In genomic region chr12:27193106-27193505, GRCh38 we compare ENCODE assay signal across 16 cellular contexts. TPM values are rescaled to one million over a fixed set of nuclear protein-coding genes. Genes with fewer than 3 reads are reported as not detected.
DNase-seq lines count a peak whose midpoint lies in the region; ATAC-seq, FAIRE-seq and TF ChIP-seq lines count a peak whose summit lies in the region.
"Had no signal": no experiment of that assay in that cellular context is flagged by ENCODE, and none has a peak within 500 bp of the region (broad histone marks: within the 10 kb centered on the region; RNA-seq: fewer than 3 reads in every experiment).

No MANE protein-coding gene starts in this region.

- TF ChIP-seq CTCF in liver (IDR thresholded peaks at IDR 0.05; ENCODE audit: low read depth, low read length, missing input control) (no peak), HepG2 (CRISPR knock-in tag; IDR thresholded peaks at IDR 0.05) (no peak), esophagus muscularis mucosa (IDR thresholded peaks at IDR 0.05) (no peak), mucosa of descending colon (IDR thresholded peaks at IDR 0.05) (no peak), kidney (IDR thresholded peaks at IDR 0.05; ENCODE audit: borderline replicate concordance, extremely low read depth, insufficient read depth) (no peak)

- WGBS in liver, result 40% methylated on average over 2 of the region's 2 CpGs
- WGBS in HepG2 (ENCODE audit: low lambda C conversion rate), result 61% methylated on average over 2 of the region's 2 CpGs
- 30% methylated on average over 2 of the region's 2 CpGs for WGBS in esophagus muscularis mucosa

- H3K36me3 ChIP-seq in liver (ENCODE audit: control insufficient read depth in 4 of 4, insufficient read depth in 3 of 4, low read depth in 1 of 4, low read length in 3 of 4) (no peaks in the 10 kb centered on the region), HepG2 (replicated peaks in 1 of 2; ENCODE audit: control insufficient read depth in 1 of 2, insufficient read depth in 2 of 2, low read length in 2 of 2) (no peaks in the 10 kb centered on the region), esophagus muscularis mucosa (no peaks in the 10 kb centered on the region), mucosa of descending colon (ENCODE audit: low read depth) (no peaks in the 10 kb centered on the region), kidney (ENCODE audit: control insufficient read depth in 1 of 2, insufficient read depth in 2 of 2, low read length in 2 of 2) (no peaks in the 10 kb centered on the region)
- H3K36me3 ChIP-seq: lower lobe of right lung had no signal

- DNase-seq in HepG2 (ENCODE audit: low spot score), result no peak
- DNase-seq in esophagus muscularis mucosa (ENCODE audit: extremely low spot score), result no peak
- DNase-seq in mucosa of descending colon, result no peak
- no peak for DNase-seq in activated CD4-positive, alpha-beta T cell treated with anti-CD3 and anti-CD28 coated beads for 48 hours
- no peak for DNase-seq in kidney
- DNase-seq: activated CD4-positive, alpha-beta T cell treated with anti-CD3 and anti-CD28 coated beads, Interleukin-2, amount 10 ng/mL, durations not matched to agents 7 days and 5 days; activated effector memory CD4-positive, alpha-beta T cell treated with anti-CD3 and anti-CD28 coated beads, Interleukin-2, amount 50 U/mL, for 16 hours; cortex of kidney; lower lobe of right lung; posterior cingulate gyrus; substantia nigra had no signal

- TF ChIP-seq POLR2A in HepG2 (IDR thresholded peaks at IDR 0.05; ENCODE audit: insufficient read depth in 1 of 2, low read depth in 2 of 2, low read length in 2 of 2), result no peak
- TF ChIP-seq POLR2A in esophagus muscularis mucosa (IDR thresholded peaks at IDR 0.05; ENCODE audit: low read depth), result no peak

- H3K9ac ChIP-seq in liver (ENCODE audit: low read depth in 1 of 2, low read length in 2 of 2), result peak overlapping the region in 1 of 2 donors; percentile 72
- no peak overlapping the region for H3K9ac ChIP-seq in HepG2 (ENCODE audit: insufficient read depth, low read depth, low read length)
- H3K9ac ChIP-seq in kidney (ENCODE audit: low read length in 2 of 2), result no peak overlapping the region

- H3K4me1 ChIP-seq in liver (ENCODE audit: control insufficient read depth in 4 of 4, insufficient read depth in 4 of 4, low read length in 3 of 4) (peaks cover 9 to 32% (median 19%) of the 10 kb centered on the region in 4 donors), HepG2 (ENCODE audit: insufficient read depth, low read length) (no peaks in the 10 kb centered on the region), esophagus muscularis mucosa (peaks cover 32 to 75% (median 69%) of the 10 kb centered on the region in 4 donors), mucosa of descending colon (ENCODE audit: low read depth) (no peaks in the 10 kb centered on the region), kidney (ENCODE audit: control insufficient read depth in 1 of 2, insufficient read depth in 1 of 2, low read depth in 1 of 2, low read length in 2 of 2) (peaks cover 0 to 7% of the 10 kb centered on the region in 2 donors)

- no peak overlapping the region for H3K4me2 ChIP-seq in HepG2 (ENCODE audit: low read depth, low read length)

- H3K79me2 ChIP-seq in HepG2 (ENCODE audit: insufficient read depth, low read length), result no peaks in the 10 kb centered on the region

- intact Hi-C loops in HepG2 (cut with micrococcal nuclease; ENCODE audit: unreplicated experiment), result no loop called here
- intact Hi-C loops in esophagus muscularis mucosa (cut with DNase I), result no loop called here
- intact Hi-C loops in mucosa of descending colon (cut with DNase I, micrococcal nuclease), result no loop called here
- intact Hi-C loops in kidney (cut with DNase I), result no loop called here

- H3K27ac ChIP-seq in liver (ENCODE audit: low read depth in 1 of 2, low read length in 2 of 2) (peak overlapping the region; percentile 86 to 97), HepG2 (ENCODE audit: extremely low read length, insufficient read depth, low read length) (no peak overlapping the region), esophagus muscularis mucosa (replicated peaks in 1 of 4) (peak overlapping the region; percentile 85 to 88 (median 86)), kidney (ENCODE audit: low read depth in 2 of 2, low read length in 2 of 2) (no peak overlapping the region)
- H3K27ac ChIP-seq: lower lobe of right lung had no signal

- TF ChIP-seq RAD21 in liver (IDR thresholded peaks at IDR 0.05) (peak in 1 of 2 donors; percentile 33), HepG2 (CRISPR knock-in tag; IDR thresholded peaks at IDR 0.05) (no peak)

- POLR2A ChIA-PET in HepG2 (lab: Yijun Ruan, JAX), result no interaction called here

- no peak for TF ChIP-seq EP300 in HepG2 (IDR thresholded peaks at IDR 0.05; ENCODE audit: low read depth in 2 of 2, low read length in 2 of 2)
- TF ChIP-seq EP300 in HepG2 (CRISPR knock-in tag; IDR thresholded peaks at IDR 0.05; ENCODE audit: borderline replicate concordance), result no peak
- TF ChIP-seq EP300 in esophagus muscularis mucosa (IDR thresholded peaks at IDR 0.05), result no peak

- H4K20me1 ChIP-seq in HepG2 (ENCODE audit: insufficient read depth, low read length), result no peaks in the 10 kb centered on the region

- FAIRE-seq in HepG2 (lab: Jason Lieb, UNC) (no peak), kidney (lab: Jason Lieb, UNC) (no peak)
- FAIRE-seq: A204.1, GM18507 had no signal

- no peak overlapping the region for H2AFZ ChIP-seq in HepG2 (ENCODE audit: low read length)

- H3K9me3 ChIP-seq in liver (ENCODE audit: control insufficient read depth in 4 of 4, low read length in 3 of 4), result no peaks in the 10 kb centered on the region
- no peaks in the 10 kb centered on the region for H3K9me3 ChIP-seq in HepG2 (ENCODE audit: low read length)
- no peaks in the 10 kb centered on the region for H3K9me3 ChIP-seq in esophagus muscularis mucosa
- no peaks in the 10 kb centered on the region for H3K9me3 ChIP-seq in mucosa of descending colon
- H3K9me3 ChIP-seq in kidney (ENCODE audit: control insufficient read depth in 1 of 2, low read length in 2 of 2), result no peaks in the 10 kb centered on the region
- H3K9me3 ChIP-seq: lower lobe of right lung had no signal

- ATAC-seq in HepG2 (no peak), mucosa of descending colon (peak; percentile 23), GM18909 (IDR thresholded peaks at IDR 0.05; ENCODE audit: poor library complexity, unreplicated experiment) (no peak), GM21423 (IDR thresholded peaks at IDR 0.05; ENCODE audit: unreplicated experiment) (no peak)

- H3K27me3 ChIP-seq in liver (ENCODE audit: control insufficient read depth in 4 of 4, insufficient read depth in 4 of 4, low read length in 3 of 4), result no peaks in the 10 kb centered on the region
- H3K27me3 ChIP-seq in HepG2 (ENCODE audit: control insufficient read depth in 1 of 2, insufficient read depth in 2 of 2, low read length in 2 of 2), result no peaks in the 10 kb centered on the region
- no peaks in the 10 kb centered on the region for H3K27me3 ChIP-seq in esophagus muscularis mucosa

- H3K4me3 ChIP-seq in liver (ENCODE audit: low read depth in 1 of 3, low read length in 3 of 3) (no peak overlapping the region), HepG2 (replicated peaks in 1 of 3; ENCODE audit: insufficient read depth in 1 of 3, low read depth in 2 of 3, low read length in 3 of 3) (no peak overlapping the region), esophagus muscularis mucosa (no peak overlapping the region), mucosa of descending colon (no peak overlapping the region), kidney (ENCODE audit: low read length in 2 of 2) (no peak overlapping the region)
- H3K4me3 ChIP-seq: lower lobe of right lung had no signal

- in situ Hi-C loops in HepG2 (cut with HindIII; ENCODE audit: extremely low pct_ligation_motif_present, low pct_unique_long_range_greater_than_20kb), result no loop called here

- BruUV-seq in HepG2 (replicated peaks; lab: Mats Ljungman, UMichigan), result no TSS peak

- CTCF ChIA-PET in HepG2 (lab: Yijun Ruan, JAX; ENCODE audit: low intra/inter-chr PET ratio, low total read pairs), result no interaction called here

TF ChIP-seq in liver, 16 proteins besides CTCF, POLR2A, EP300 and RAD21 (continues in another document):
- TF ChIP-seq HNF4A (conservative IDR thresholded peaks at IDR 0.05) (peak; percentile 83 to 87), GABPA (IDR thresholded peaks at IDR 0.05 in 1 of 2, conservative IDR thresholded peaks at IDR 0.05 in 1 of 2) (peak in 1 of 2 donors; percentile 18), RXRA (IDR thresholded peaks at IDR 0.05) (peak in 1 of 2 donors; percentile 50)

TF ChIP-seq in HepG2, 621 proteins besides CTCF, POLR2A, EP300 and RAD21 (continues in another document):
- TF ChIP-seq MBD4 (IDR thresholded peaks at IDR 0.05; ENCODE audit: borderline replicate concordance, low read length) (no peak), SMYD3 (CRISPR knock-in tag; IDR thresholded peaks at IDR 0.05) (no peak), PLRG1 (conservative IDR thresholded peaks at IDR 0.05) (no peak)

RNA-seq across cellular contexts. Expression of gene STK38L, which starts 51.0 kb away (rescaled TPM):
- total RNA-seq in liver, result 1 to 10 TPM; 6.7 to 8.6 TPM
- 1 to 10 TPM; 2.8 to 6.5 TPM for polyA plus RNA-seq in liver
- total RNA-seq in HepG2 (2016; rRNA removed; fragmentation: Illumina TruSeq; extraction: Trizol), result 26.4 and 50.0 TPM in 2 replicates
- 3.3 and 3.9 TPM in 2 replicates for total RNA-seq in HepG2 (2016; cell fraction: cytosol; rRNA removed; fragmentation: Illumina TruSeq; extraction: Trizol; ENCODE audit: low read depth)
- total RNA-seq in HepG2 (2016; cell fraction: insoluble cytoplasmic fraction; rRNA removed; fragmentation: Illumina TruSeq; extraction: Trizol), result 28.4 and 50.0 TPM in 2 replicates
- 9.2 and 9.5 TPM in 2 replicates for total RNA-seq in HepG2 (2016; cell fraction: membrane; rRNA removed; fragmentation: Illumina TruSeq; extraction: Trizol)
- total RNA-seq in HepG2 (2016; cell fraction: nucleus; rRNA removed; fragmentation: Illumina TruSeq; extraction: Trizol), result 16.6 and 22.0 TPM in 2 replicates
- polyA plus RNA-seq in HepG2 (2011; rRNA removed), result 5.6 and 6.1 TPM in 2 replicates
- 1.7 and 2.9 TPM in 2 replicates for polyA plus RNA-seq in HepG2 (2011; cell fraction: cytosol; rRNA removed)
- 4.0 and 6.4 TPM in 2 replicates for polyA plus RNA-seq in HepG2 (2011; cell fraction: nucleus; rRNA removed)
- polyA plus RNA-seq in HepG2 (2012), result 9.9 and 10.9 TPM in 2 replicates
- polyA plus RNA-seq in HepG2 (2016; cell fraction: cytosol; fragmentation: Illumina TruSeq; extraction: Trizol; ENCODE audit: low read depth), result 1.5 and 2.2 TPM in 2 replicates
- polyA plus RNA-seq in HepG2 (2016; cell fraction: insoluble cytoplasmic fraction; fragmentation: Illumina TruSeq; extraction: Trizol; ENCODE audit: low read depth), result 24.1 and 27.8 TPM in 2 replicates
- polyA plus RNA-seq in HepG2 (2016; cell fraction: membrane; fragmentation: Illumina TruSeq; extraction: Trizol; ENCODE audit: low read depth), result 4.4 and 5.5 TPM in 2 replicates
- 16.5 and 18.5 TPM in 2 replicates for polyA plus RNA-seq in HepG2 (2016; cell fraction: nucleus; fragmentation: Illumina TruSeq; extraction: Trizol; ENCODE audit: insufficient read depth, low read depth)
- 2.7 and 5.1 TPM in 2 replicates for polyA minus RNA-seq in HepG2 (2011; rRNA and poly(A)+ RNA removed; ENCODE audit: low replicate concordance)
- 6.2 and 11.1 TPM in 2 replicates for polyA minus RNA-seq in HepG2 (2011; cell fraction: cytosol; rRNA and poly(A)+ RNA removed)
- polyA minus RNA-seq in HepG2 (2011; cell fraction: nucleus; rRNA and poly(A)+ RNA removed), result 17.9 and 20.6 TPM in 2 replicates
- 100 to 1,000 TPM in 1 of 4 donors, 10 to 100 TPM in 3; 64.6 to 102 (median 82.4) TPM for total RNA-seq in esophagus muscularis mucosa
- 10 to 100 TPM; 45.2 to 69.4 (median 53.6) TPM for total RNA-seq in mucosa of descending colon
- total RNA-seq in kidney, result 43.6 TPM
- polyA plus RNA-seq in kidney (ENCODE audit: insufficient read depth, low read depth, low replicate concordance), result 5.2 TPM

Comparison
In these comparisons a context has a peak if more than half of its experiments do, and no peak if none do; other contexts are left out.
1. H3K27ac ChIP-seq: peak in liver (2 of 2) and esophagus muscularis mucosa (4 of 4); none in HepG2 (single experiment) and kidney (0 of 2).